Comparison of ENCODE assay signal across 33 cellular contexts in the genomic region with DNA sequence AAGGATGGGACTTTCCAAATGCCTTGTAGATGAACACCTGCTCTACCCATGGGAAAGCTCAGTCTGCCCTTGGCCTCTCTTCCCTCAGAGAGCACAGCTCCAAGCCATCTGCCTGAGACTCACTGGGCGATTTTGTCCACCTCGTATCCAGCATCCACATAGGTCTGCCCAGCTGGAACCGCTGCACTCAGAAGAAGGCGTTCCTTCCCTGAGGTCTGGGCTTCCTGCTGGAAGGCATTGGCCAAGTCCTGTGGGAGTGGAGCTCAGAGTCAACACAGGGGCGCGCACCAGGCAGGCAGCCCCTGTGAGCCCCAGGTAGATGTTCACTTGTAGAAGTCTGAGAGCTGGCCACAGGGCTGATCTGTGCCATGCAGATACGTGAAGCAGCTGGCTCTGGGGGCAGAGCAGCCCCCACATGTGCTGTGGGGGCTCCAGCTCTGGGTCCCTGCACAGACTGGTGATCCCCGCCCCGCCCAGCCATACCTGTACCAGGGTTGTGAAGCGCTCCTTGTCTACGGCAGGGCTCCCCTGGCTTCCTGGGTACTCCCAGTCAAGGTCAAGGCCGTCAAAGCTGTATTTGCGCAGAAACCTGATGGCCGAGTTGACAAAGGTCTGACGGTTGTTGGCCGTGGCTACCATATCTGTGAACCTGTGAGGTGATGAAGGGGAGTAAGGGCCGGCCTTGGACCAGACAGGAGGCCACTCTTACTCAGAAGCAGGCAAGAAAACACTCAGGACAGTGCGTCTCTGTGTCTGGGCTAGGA. TPM values are rescaled to one million over a fixed set of nuclear protein-coding genes. Genes with fewer than 3 reads are reported as not detected.
"Had no signal": no experiment of that assay in that cellular context is flagged by ENCODE, and none has a peak within 500 bp of the region (broad histone marks: within the 10 kb centered on the region; RNA-seq: fewer than 3 reads in every experiment).

No MANE protein-coding gene starts in this region.

- H3K36me3 ChIP-seq: MG63, SJSA1 had no signal

- H3K9ac ChIP-seq: SK-N-SH had no signal

- H3K4me1 ChIP-seq: SJSA1 had no signal

- H3K27ac ChIP-seq: PC-9, RWPE1, SJSA1 had no signal

- H2AFZ ChIP-seq: PC-9 had no signal

- H3K4me3 ChIP-seq: MG63, PC-9, SJSA1 had no signal

- DNase-seq: Kasumi-1, KG1, MG63, MV-4-11, NCI-H1092, NCI-H1105, NCI-H1417 treated with DMSO at 0.1 percent for 48 hours, NCI-H1436 treated with DMSO at 0.1 percent for 48 hours, NCI-H1694 treated with DMSO at 0.1 percent for 48 hours, NCI-H187 treated with DMSO at 0.1 percent for 48 hours, NCI-H2029, NCI-H2081, NCI-H2171 treated with DMSO at 0.1 percent for 48 hours, NCI-H2227 treated with DMSO at 0.1 percent for 48 hours, NCI-H345, NCI-H446, NCI-H510A treated with DMSO at 0.1 percent for 48 hours, NCI-H524 treated with DMSO at 0.1 percent for 48 hours, NCI-H526 treated with DMSO at 0.1 percent for 48 hours, NCI-H774, PC-9, Right ventricle myocardium superior, SHP77 treated with DMSO at 0.1 percent for 48 hours, SK-N-SH, SW 1271 had no signal

- H3K9me3 ChIP-seq: MG63, SJSA1, SK-N-SH had no signal

- FAIRE-seq: RCC 7860 had no signal

- ATAC-seq: Panc1 had no signal

- H3K4me2 ChIP-seq: PC-9, SK-N-SH had no signal

RNA-seq across cellular contexts. Expression of a gene that starts 6.3 kb away (rescaled TPM):
- total RNA-seq: M059J, NCI-H460, PC-9, RPMI7951, SJSA1 had no signal
- polyA plus RNA-seq: SK-N-SH had no signal

RNA-seq across cellular contexts. Expression of a gene that starts 36.7 kb away (rescaled TPM):
- total RNA-seq: M059J, NCI-H460, OCI-LY7, PC-9, RPMI7951, SJSA1 had no signal
- polyA plus RNA-seq: SK-N-SH had no signal

RNA-seq across cellular contexts. Expression of a gene that starts 47.6 kb away (rescaled TPM):
- total RNA-seq: M059J, NCI-H460, OCI-LY7, PC-9, Right ventricle myocardium superior, SJSA1 had no signal
